Comparison of ENCODE assay signal across 19 cellular contexts in the genomic region with DNA sequence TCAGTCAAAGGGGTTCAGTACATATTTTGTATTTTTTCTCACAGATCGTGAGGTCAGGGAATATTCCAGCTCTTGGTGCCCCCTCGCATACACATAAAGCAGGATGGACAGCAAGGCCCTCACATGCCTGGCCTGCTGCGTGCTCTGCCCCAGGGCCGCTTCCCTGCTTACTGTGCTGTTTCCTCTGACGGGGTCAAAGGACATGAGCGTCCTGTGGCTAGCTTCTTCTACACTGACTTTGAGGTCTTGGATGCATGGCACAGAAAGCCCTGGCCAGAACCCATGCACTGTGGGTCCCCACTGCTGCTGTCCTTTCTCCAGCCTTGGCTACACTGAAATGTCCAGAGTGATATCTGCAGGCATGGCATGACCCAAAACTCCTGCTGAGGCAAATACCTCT.
DNase-seq lines count a peak whose midpoint lies in the region; ATAC-seq and TF ChIP-seq lines count a peak whose summit lies in the region.
"Had no signal": no experiment of that assay in that cellular context is flagged by ENCODE, and none has a peak within 500 bp of the region (broad histone marks: within the 10 kb centered on the region; RNA-seq: fewer than 3 reads in every experiment).

No MANE protein-coding gene starts in this region.

- H3K4me3 Mint-ChIP-seq in glutamatergic neuron (ENCODE audit: unreplicated experiment) (no peak overlapping the region), type B pancreatic cell (no peak overlapping the region)
- H3K4me3 Mint-ChIP-seq in activated CD8-positive, alpha-beta memory T cell treated with anti-CD3 and anti-CD28 coated beads, Interleukin-2, amount 10 ng/mL, durations not matched to agents 7 days and 5 days: no peak overlapping the region
- H3K4me3 Mint-ChIP-seq: CD14-positive monocyte; CD4-positive, alpha-beta memory T cell; CD4-positive, CD25-positive, alpha-beta regulatory T cell; CD8-positive, alpha-beta memory T cell had no signal

- H3K9ac ChIP-seq in neuronal stem cell (ENCODE audit: low read depth, low read length, poor library complexity): no peak overlapping the region
- H3K9ac ChIP-seq: BLaER1 had no signal

- H2BK120ac ChIP-seq in neuronal stem cell (ENCODE audit: low read depth, low read length): no peak overlapping the region

- H3K36me3 Mint-ChIP-seq in glutamatergic neuron (ENCODE audit: unreplicated experiment) (no peaks in the 10 kb centered on the region), type B pancreatic cell (no peaks in the 10 kb centered on the region)
- H3K36me3 Mint-ChIP-seq in activated CD8-positive, alpha-beta memory T cell treated with anti-CD3 and anti-CD28 coated beads, Interleukin-2, amount 10 ng/mL, durations not matched to agents 7 days and 5 days: no peaks in the 10 kb centered on the region
- H3K36me3 Mint-ChIP-seq: CD14-positive monocyte; CD4-positive, alpha-beta memory T cell; CD4-positive, CD25-positive, alpha-beta regulatory T cell had no signal

- H3K4ac ChIP-seq in neuronal stem cell (ENCODE audit: low read length): no peak overlapping the region

- no peak overlapping the region for H4K8ac ChIP-seq in neuronal stem cell (ENCODE audit: low read depth, low read length)

- H2BK12ac ChIP-seq in neuronal stem cell (ENCODE audit: low read length): no peak overlapping the region

- peak overlapping the region; percentile 52 for H3K18ac ChIP-seq in neuronal stem cell (ENCODE audit: low read length)

- no peak overlapping the region for H2AK5ac ChIP-seq in neuronal stem cell (ENCODE audit: low read depth, low read length)

- H2BK5ac ChIP-seq in neuronal stem cell (ENCODE audit: low read length): no peak overlapping the region

- no peak for ATAC-seq in activated CD8-positive, alpha-beta memory T cell treated with anti-CD3 and anti-CD28 coated beads, Interleukin-2, amount 10 ng/mL, durations not matched to agents 7 days and 5 days
- no peak for ATAC-seq in HG03097 (IDR thresholded peaks at IDR 0.05; ENCODE audit: low FRiP score, unreplicated experiment)

- CTCF ChIA-PET in activated CD8-positive, alpha-beta memory T cell treated with anti-CD3 and anti-CD28 coated beads, Interleukin-2, amount 10 ng/mL, durations not matched to agents 7 days and 5 days (lab: Charles Lee): interaction anchor here (1.1 kb wide), 1 partner anchor 19 kb away, joined by 3 read pairs; no protein-coding TSS in a partner anchor

- no peak overlapping the region for H2BK15ac ChIP-seq in neuronal stem cell (ENCODE audit: low read length)

- no peak overlapping the region for H2AFZ ChIP-seq in neuronal stem cell (ENCODE audit: low read length)

- H3K4me1 ChIP-seq in neuronal stem cell (ENCODE audit: control insufficient read depth in 2 of 2, insufficient read depth in 1 of 2, low read depth in 1 of 2, low read length in 2 of 2): no peaks in the 10 kb centered on the region
- H3K4me1 ChIP-seq: BE2C, BLaER1 had no signal

- H3K79me1 ChIP-seq in neuronal stem cell (ENCODE audit: low read depth, low read length): no peaks in the 10 kb centered on the region

- H3K4me2 ChIP-seq in neuronal stem cell (ENCODE audit: insufficient read depth, low read length, poor library complexity, severe bottlenecking): no peak overlapping the region
- H3K4me2 ChIP-seq: BLaER1 had no signal

- no peak overlapping the region for H3K4me3 ChIP-seq in neuronal stem cell (ENCODE audit: low read length in 2 of 2)
- H3K4me3 ChIP-seq: BLaER1 had no signal

- no peak for DNase-seq in glutamatergic neuron
- no peak for DNase-seq in neuronal stem cell (ENCODE audit: low spot score)
- no peak for DNase-seq in type B pancreatic cell (ENCODE audit: extremely low spot score, unreplicated experiment)
- no peak for DNase-seq in NCI-H187 (lab: John Stamatoyannopoulos, UW)
- no peak for DNase-seq in activated CD8-positive, alpha-beta memory T cell treated with anti-CD3 and anti-CD28 coated beads, Interleukin-2, amount 10 ng/mL, durations not matched to agents 7 days and 5 days
- DNase-seq: 8988T; ACHN; BE2C; C1 segment of cervical spinal cord; Calu3; CD4-positive, alpha-beta memory T cell; CD4-positive, CD25-positive, alpha-beta regulatory T cell; CD8-positive, alpha-beta memory T cell; COR-L47; DMS79 treated with DMSO at 0.1 percent for 48 hours; GF-D8 had no signal

- H3K23ac ChIP-seq in neuronal stem cell (ENCODE audit: low read depth, low read length, poor library complexity): no peak overlapping the region

- TF ChIP-seq CTCF in glutamatergic neuron (IDR thresholded peaks at IDR 0.05; ENCODE audit: partially characterized antibody, unreplicated experiment) (no peak), type B pancreatic cell (conservative IDR thresholded peaks at IDR 0.05) (no peak)

- H3K27me3 ChIP-seq in neuronal stem cell (ENCODE audit: control insufficient read depth in 3 of 3, insufficient read depth in 3 of 3, low read depth in 1 of 3, low read length in 3 of 3): peaks cover 0 to under 1% (median 0%) of the 10 kb centered on the region in 3 experiments
- H3K27me3 ChIP-seq: BE2C, BLaER1 had no signal

- H3K9me3 Mint-ChIP-seq in glutamatergic neuron (ENCODE audit: unreplicated experiment): peaks cover 1% of the 10 kb centered on the region
- no peaks in the 10 kb centered on the region for H3K9me3 Mint-ChIP-seq in type B pancreatic cell
- H3K9me3 Mint-ChIP-seq in activated CD8-positive, alpha-beta memory T cell treated with anti-CD3 and anti-CD28 coated beads, Interleukin-2, amount 10 ng/mL, durations not matched to agents 7 days and 5 days (ENCODE audit: low read depth): no peaks in the 10 kb centered on the region
- H3K9me3 Mint-ChIP-seq: CD4-positive, CD25-positive, alpha-beta regulatory T cell; CD8-positive, alpha-beta memory T cell had no signal

- no peaks in the 10 kb centered on the region for H3K36me3 ChIP-seq in neuronal stem cell (replicated peaks in 1 of 2; ENCODE audit: control insufficient read depth in 2 of 2, insufficient read depth in 2 of 2, low read length in 2 of 2)
- H3K36me3 ChIP-seq: BE2C, BLaER1 had no signal

- H3K27ac Mint-ChIP-seq in glutamatergic neuron (ENCODE audit: unreplicated experiment): peak overlapping the region; percentile 25
- H3K27ac Mint-ChIP-seq in type B pancreatic cell: peak overlapping the region; percentile 27
- no peak overlapping the region for H3K27ac Mint-ChIP-seq in activated CD8-positive, alpha-beta memory T cell treated with anti-CD3 and anti-CD28 coated beads, Interleukin-2, amount 10 ng/mL, durations not matched to agents 7 days and 5 days
- H3K27ac Mint-ChIP-seq: CD14-positive monocyte; CD4-positive, alpha-beta memory T cell; CD4-positive, CD25-positive, alpha-beta regulatory T cell had no signal

- H3K14ac ChIP-seq in neuronal stem cell (ENCODE audit: low read length): no peak overlapping the region

- H3K27me3 Mint-ChIP-seq in glutamatergic neuron (ENCODE audit: unreplicated experiment) (peaks cover 2% of the 10 kb centered on the region), type B pancreatic cell (peaks cover 57% of the 10 kb centered on the region)
- no peaks in the 10 kb centered on the region for H3K27me3 Mint-ChIP-seq in activated CD8-positive, alpha-beta memory T cell treated with anti-CD3 and anti-CD28 coated beads, Interleukin-2, amount 10 ng/mL, durations not matched to agents 7 days and 5 days
- H3K27me3 Mint-ChIP-seq: CD4-positive, CD25-positive, alpha-beta regulatory T cell; CD8-positive, alpha-beta memory T cell had no signal

- H4K91ac ChIP-seq in neuronal stem cell (ENCODE audit: low read depth, low read length, poor library complexity): no peak overlapping the region

- H3K9me3 ChIP-seq in neuronal stem cell (replicated peaks in 1 of 2; ENCODE audit: control insufficient read depth in 2 of 2, insufficient read depth in 1 of 2, low read depth in 1 of 2, low read length in 2 of 2): no peaks in the 10 kb centered on the region
- H3K9me3 ChIP-seq: BE2C, BLaER1 had no signal

- H3K4me1 Mint-ChIP-seq in glutamatergic neuron (ENCODE audit: low read depth, unreplicated experiment): no peaks in the 10 kb centered on the region
- H3K4me1 Mint-ChIP-seq in type B pancreatic cell (ENCODE audit: unreplicated experiment): peaks cover 5% of the 10 kb centered on the region
- H3K4me1 Mint-ChIP-seq in activated CD8-positive, alpha-beta memory T cell treated with anti-CD3 and anti-CD28 coated beads, Interleukin-2, amount 10 ng/mL, durations not matched to agents 7 days and 5 days: no peaks in the 10 kb centered on the region
- H3K4me1 Mint-ChIP-seq: CD14-positive monocyte; CD4-positive, alpha-beta memory T cell; CD4-positive, CD25-positive, alpha-beta regulatory T cell; CD8-positive, alpha-beta memory T cell had no signal

- H3K27ac ChIP-seq in neuronal stem cell (replicated peaks; ENCODE audit: low read length): no peak overlapping the region
- H3K27ac ChIP-seq: BLaER1 had no signal

- no CpG with 5 or more reads among the region's 6 CpGs for WGBS in neuronal stem cell (ENCODE audit: extremely low coverage in 2 of 2, insufficient read length in 2 of 2, insufficient replicate concordance in 1 of 2), 2 donors
